1 cellular context compared by ENCODE assay signal in the genomic region with DNA sequence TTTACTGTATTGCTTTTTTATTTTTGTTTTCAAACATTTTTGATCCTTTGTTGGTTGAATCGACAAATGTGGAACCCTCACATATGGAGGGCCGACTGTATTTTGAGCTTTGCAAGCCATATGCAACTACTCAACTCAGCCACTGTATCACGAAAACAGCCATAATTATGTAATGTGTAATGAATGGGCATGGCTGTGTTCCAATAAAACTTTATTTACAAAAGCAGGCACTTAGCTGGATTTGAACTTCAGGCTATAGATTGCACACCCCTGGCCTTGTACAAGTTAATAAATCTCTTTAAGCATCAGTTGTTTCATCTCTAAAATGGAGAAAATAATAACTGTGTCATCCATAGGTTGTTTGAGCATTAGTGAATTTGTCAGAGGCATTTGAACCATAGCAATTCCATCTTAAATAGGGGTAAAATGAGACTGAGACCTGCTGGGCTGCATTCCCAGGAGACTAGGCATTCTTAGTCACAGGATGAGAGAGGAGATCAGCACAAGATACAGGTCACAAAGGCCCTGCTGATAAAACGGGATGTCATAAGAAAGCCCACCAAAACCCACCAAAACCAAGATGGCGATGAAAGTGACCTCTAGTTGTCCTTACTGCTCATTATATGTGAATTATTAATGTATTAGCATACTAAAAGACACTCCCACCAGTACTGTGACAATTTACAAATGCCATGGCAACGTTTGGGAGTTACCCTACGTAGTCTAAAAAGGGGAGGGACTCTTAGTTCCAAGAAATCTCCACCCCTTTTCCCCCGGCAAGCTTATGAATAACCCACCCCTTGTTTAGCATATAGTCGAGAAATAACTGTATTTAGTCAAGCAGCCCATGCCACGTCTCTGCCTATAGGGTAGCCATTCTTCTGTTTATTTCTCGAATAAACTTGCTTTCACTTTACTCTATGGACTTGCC.
TF ChIP-seq lines count a peak whose summit lies in the region.

No MANE protein-coding gene starts in this region.

TF ChIP-seq in K562, 482 proteins besides CTCF, POLR2A, EP300 and RAD21 (continued from another document):
- TF ChIP-seq, protein P1, sequence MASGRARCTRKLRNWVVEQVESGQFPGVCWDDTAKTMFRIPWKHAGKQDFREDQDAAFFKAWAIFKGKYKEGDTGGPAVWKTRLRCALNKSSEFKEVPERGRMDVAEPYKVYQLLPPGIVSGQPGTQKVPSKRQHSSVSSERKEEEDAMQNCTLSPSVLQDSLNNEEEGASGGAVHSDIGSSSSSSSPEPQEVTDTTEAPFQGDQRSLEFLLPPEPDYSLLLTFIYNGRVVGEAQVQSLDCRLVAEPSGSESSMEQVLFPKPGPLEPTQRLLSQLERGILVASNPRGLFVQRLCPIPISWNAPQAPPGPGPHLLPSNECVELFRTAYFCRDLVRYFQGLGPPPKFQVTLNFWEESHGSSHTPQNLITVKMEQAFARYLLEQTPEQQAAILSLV (tag; IDR thresholded peaks at IDR 0.05), result peak; percentile 71; the same call in 1 of the 2 replicates
- TF ChIP-seq ZNF311 (CRISPR knock-in tag; IDR thresholded peaks at IDR 0.05) (0 out of 2 replicates have a peak, but pooled peaks have one; percentile 13), ZBTB8A (IDR thresholded peaks at IDR 0.05; ENCODE audit: partially characterized antibody) (no peak), POLR2H (tag; IDR thresholded peaks at IDR 0.05; ENCODE audit: low read depth) (0 out of 2 replicates have a peak, but pooled peaks have one; percentile 33), MAFF (IDR thresholded peaks at IDR 0.05; ENCODE audit: low read length) (no peak), DPF2 (IDR thresholded peaks at IDR 0.05) (0 out of 2 replicates have a peak, but pooled peaks have one; percentile 22), BMI1 (IDR thresholded peaks at IDR 0.05; ENCODE audit: low read length) (0 out of 2 replicates have a peak, but pooled peaks have one; percentile 20), PTRF (tag; IDR thresholded peaks at IDR 0.05) (peak; percentile 59; the same call in 1 of the 2 replicates), ELF4 (CRISPR knock-in tag; IDR thresholded peaks at IDR 0.05) (no peak), CREM (IDR thresholded peaks at IDR 0.05; ENCODE audit: low read depth) (no peak; the same call in 1 of the 2 replicates), MBD2 (IDR thresholded peaks at IDR 0.05; ENCODE audit: borderline replicate concordance, low read depth) (no peak), MTA1 (IDR thresholded peaks at IDR 0.05; ENCODE audit: borderline replicate concordance) (0 out of 2 replicates have a peak, but pooled peaks have one; percentile 16), GATA2 (CRISPR knock-in tag; IDR thresholded peaks at IDR 0.05) (0 out of 2 replicates have a peak, but pooled peaks have one; percentile 16), HDAC2 (IDR thresholded peaks at IDR 0.05) (peak; percentile 21; the same call in 1 of the 2 replicates), CXXC5 (CRISPR knock-in tag; IDR thresholded peaks at IDR 0.05) (0 out of 2 replicates have a peak, but pooled peaks have one; percentile 4), TAL1 (IDR thresholded peaks at IDR 0.05) (no peak), NR2C1 (IDR thresholded peaks at IDR 0.05) (no peak), NR2C1 (tag; IDR thresholded peaks at IDR 0.05) (peak; percentile 35; the same call in 1 of the 2 replicates), ZNF589 (CRISPR knock-in tag; IDR thresholded peaks at IDR 0.05; ENCODE audit: low read depth) (0 out of 2 replicates have a peak, but pooled peaks have one; percentile 40)
- TF ChIP-seq, protein P2, sequence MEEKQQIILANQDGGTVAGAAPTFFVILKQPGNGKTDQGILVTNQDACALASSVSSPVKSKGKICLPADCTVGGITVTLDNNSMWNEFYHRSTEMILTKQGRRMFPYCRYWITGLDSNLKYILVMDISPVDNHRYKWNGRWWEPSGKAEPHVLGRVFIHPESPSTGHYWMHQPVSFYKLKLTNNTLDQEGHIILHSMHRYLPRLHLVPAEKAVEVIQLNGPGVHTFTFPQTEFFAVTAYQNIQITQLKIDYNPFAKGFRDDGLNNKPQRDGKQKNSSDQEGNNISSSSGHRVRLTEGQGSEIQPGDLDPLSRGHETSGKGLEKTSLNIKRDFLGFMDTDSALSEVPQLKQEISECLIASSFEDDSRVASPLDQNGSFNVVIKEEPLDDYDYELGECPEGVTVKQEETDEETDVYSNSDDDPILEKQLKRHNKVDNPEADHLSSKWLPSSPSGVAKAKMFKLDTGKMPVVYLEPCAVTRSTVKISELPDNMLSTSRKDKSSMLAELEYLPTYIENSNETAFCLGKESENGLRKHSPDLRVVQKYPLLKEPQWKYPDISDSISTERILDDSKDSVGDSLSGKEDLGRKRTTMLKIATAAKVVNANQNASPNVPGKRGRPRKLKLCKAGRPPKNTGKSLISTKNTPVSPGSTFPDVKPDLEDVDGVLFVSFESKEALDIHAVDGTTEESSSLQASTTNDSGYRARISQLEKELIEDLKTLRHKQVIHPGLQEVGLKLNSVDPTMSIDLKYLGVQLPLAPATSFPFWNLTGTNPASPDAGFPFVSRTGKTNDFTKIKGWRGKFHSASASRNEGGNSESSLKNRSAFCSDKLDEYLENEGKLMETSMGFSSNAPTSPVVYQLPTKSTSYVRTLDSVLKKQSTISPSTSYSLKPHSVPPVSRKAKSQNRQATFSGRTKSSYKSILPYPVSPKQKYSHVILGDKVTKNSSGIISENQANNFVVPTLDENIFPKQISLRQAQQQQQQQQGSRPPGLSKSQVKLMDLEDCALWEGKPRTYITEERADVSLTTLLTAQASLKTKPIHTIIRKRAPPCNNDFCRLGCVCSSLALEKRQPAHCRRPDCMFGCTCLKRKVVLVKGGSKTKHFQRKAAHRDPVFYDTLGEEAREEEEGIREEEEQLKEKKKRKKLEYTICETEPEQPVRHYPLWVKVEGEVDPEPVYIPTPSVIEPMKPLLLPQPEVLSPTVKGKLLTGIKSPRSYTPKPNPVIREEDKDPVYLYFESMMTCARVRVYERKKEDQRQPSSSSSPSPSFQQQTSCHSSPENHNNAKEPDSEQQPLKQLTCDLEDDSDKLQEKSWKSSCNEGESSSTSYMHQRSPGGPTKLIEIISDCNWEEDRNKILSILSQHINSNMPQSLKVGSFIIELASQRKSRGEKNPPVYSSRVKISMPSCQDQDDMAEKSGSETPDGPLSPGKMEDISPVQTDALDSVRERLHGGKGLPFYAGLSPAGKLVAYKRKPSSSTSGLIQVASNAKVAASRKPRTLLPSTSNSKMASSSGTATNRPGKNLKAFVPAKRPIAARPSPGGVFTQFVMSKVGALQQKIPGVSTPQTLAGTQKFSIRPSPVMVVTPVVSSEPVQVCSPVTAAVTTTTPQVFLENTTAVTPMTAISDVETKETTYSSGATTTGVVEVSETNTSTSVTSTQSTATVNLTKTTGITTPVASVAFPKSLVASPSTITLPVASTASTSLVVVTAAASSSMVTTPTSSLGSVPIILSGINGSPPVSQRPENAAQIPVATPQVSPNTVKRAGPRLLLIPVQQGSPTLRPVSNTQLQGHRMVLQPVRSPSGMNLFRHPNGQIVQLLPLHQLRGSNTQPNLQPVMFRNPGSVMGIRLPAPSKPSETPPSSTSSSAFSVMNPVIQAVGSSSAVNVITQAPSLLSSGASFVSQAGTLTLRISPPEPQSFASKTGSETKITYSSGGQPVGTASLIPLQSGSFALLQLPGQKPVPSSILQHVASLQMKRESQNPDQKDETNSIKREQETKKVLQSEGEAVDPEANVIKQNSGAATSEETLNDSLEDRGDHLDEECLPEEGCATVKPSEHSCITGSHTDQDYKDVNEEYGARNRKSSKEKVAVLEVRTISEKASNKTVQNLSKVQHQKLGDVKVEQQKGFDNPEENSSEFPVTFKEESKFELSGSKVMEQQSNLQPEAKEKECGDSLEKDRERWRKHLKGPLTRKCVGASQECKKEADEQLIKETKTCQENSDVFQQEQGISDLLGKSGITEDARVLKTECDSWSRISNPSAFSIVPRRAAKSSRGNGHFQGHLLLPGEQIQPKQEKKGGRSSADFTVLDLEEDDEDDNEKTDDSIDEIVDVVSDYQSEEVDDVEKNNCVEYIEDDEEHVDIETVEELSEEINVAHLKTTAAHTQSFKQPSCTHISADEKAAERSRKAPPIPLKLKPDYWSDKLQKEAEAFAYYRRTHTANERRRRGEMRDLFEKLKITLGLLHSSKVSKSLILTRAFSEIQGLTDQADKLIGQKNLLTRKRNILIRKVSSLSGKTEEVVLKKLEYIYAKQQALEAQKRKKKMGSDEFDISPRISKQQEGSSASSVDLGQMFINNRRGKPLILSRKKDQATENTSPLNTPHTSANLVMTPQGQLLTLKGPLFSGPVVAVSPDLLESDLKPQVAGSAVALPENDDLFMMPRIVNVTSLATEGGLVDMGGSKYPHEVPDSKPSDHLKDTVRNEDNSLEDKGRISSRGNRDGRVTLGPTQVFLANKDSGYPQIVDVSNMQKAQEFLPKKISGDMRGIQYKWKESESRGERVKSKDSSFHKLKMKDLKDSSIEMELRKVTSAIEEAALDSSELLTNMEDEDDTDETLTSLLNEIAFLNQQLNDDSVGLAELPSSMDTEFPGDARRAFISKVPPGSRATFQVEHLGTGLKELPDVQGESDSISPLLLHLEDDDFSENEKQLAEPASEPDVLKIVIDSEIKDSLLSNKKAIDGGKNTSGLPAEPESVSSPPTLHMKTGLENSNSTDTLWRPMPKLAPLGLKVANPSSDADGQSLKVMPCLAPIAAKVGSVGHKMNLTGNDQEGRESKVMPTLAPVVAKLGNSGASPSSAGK (IDR thresholded peaks at IDR 0.05), result no peak
- TF ChIP-seq, protein P3, sequence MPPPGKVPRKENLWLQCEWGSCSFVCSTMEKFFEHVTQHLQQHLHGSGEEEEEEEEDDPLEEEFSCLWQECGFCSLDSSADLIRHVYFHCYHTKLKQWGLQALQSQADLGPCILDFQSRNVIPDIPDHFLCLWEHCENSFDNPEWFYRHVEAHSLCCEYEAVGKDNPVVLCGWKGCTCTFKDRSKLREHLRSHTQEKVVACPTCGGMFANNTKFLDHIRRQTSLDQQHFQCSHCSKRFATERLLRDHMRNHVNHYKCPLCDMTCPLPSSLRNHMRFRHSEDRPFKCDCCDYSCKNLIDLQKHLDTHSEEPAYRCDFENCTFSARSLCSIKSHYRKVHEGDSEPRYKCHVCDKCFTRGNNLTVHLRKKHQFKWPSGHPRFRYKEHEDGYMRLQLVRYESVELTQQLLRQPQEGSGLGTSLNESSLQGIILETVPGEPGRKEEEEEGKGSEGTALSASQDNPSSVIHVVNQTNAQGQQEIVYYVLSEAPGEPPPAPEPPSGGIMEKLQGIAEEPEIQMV (tag; conservative IDR thresholded peaks at IDR 0.05; ENCODE audit: low read depth), result 0 out of 2 replicates have a peak, but pooled peaks have one; percentile 6
- TF ChIP-seq, protein P4, sequence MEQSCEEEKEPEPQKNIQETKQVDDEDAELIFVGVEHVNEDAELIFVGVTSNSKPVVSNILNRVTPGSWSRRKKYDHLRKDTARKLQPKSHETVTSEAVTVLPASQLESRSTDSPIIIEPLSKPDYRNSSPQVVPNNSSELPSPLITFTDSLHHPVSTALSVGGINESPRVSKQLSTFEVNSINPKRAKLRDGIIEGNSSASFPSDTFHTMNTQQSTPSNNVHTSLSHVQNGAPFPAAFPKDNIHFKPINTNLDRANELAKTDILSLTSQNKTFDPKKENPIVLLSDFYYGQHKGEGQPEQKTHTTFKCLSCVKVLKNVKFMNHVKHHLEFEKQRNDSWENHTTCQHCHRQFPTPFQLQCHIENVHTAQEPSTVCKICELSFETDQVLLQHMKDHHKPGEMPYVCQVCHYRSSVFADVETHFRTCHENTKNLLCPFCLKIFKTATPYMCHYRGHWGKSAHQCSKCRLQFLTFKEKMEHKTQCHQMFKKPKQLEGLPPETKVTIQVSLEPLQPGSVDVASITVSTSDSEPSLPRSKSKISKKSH (CRISPR knock-in tag; IDR thresholded peaks at IDR 0.05), result no peak
